Comparison of ENCODE assay signal across 1 cellular context in genomic region chr10:36336315-36336714, GRCh38.
TF ChIP-seq lines count a peak whose summit lies in the region.

No MANE protein-coding gene starts in this region.

TF ChIP-seq in HepG2, 621 proteins besides CTCF, POLR2A, EP300 and RAD21 (continued from another document):
- TF ChIP-seq ZNF770 (CRISPR knock-in tag; IDR thresholded peaks at IDR 0.05), result no peak
- TF ChIP-seq ZNF513 (CRISPR knock-in tag; conservative IDR thresholded peaks at IDR 0.05), result no peak
- no peak for TF ChIP-seq CREB3 (CRISPR knock-in tag; IDR thresholded peaks at IDR 0.05)
- TF ChIP-seq ZSCAN31 (CRISPR knock-in tag; IDR thresholded peaks at IDR 0.05; ENCODE audit: low read depth), result no peak
- no peak for TF ChIP-seq ONECUT2 (CRISPR knock-in tag; IDR thresholded peaks at IDR 0.05)
